ENCODE assay signal across 25 cellular contexts in genomic region chr4:52548818-52549570, GRCh38.
A peak's percentile ranks its signal among the peaks of the same experiment; 100 is the strongest.
DNase-seq lines count a peak whose midpoint lies in the region; ATAC-seq and TF ChIP-seq lines count a peak whose summit lies in the region.
"Had no signal": no experiment of that assay in that cellular context is flagged by ENCODE, and none has a peak within 500 bp of the region (broad histone marks: within the 10 kb centered on the region; RNA-seq: fewer than 3 reads in every experiment).

No MANE protein-coding gene starts in this region.

- H3K4me2 ChIP-seq in GM23338 (no peak overlapping the region), mesendoderm (ENCODE audit: low read length) (no peak overlapping the region)
- H3K4me2 ChIP-seq: BLaER1, KMS-11 had no signal

- no peaks in the 10 kb centered on the region for H3K79me1 ChIP-seq in mesendoderm (ENCODE audit: low read length)

- peaks cover 12% of the 10 kb centered on the region for H3K4me1 ChIP-seq in GM23338 (ENCODE audit: insufficient read depth)
- H3K4me1 ChIP-seq in mesendoderm (ENCODE audit: control insufficient read depth, low read depth, low read length) = no peaks in the 10 kb centered on the region
- H3K4me1 ChIP-seq: BLaER1, Caco-2 had no signal

- no CpG with 5 or more reads among the region's 8 CpGs for WGBS in mesendoderm (ENCODE audit: extremely low coverage, insufficient coverage, low lambda C conversion rate)

- DNase-seq in activated CD4-positive, alpha-beta T cell treated with anti-CD3 and anti-CD28 coated beads for 36 hours = no peak
- no peak for DNase-seq in activated CD4-positive, alpha-beta T cell treated with anti-CD3 and anti-CD28 coated beads, Interleukin-2, amount 50 U/mL, for 1 hour
- DNase-seq in GM23338 (ENCODE audit: low spot score) (no peak), epithelial cell of prostate (ENCODE audit: low read depth, low spot score) (no peak), mesendoderm (no peak), GM03348 (ENCODE audit: low spot score) (no peak)
- DNase-seq: ACHN; Caco-2; CD4-positive, alpha-beta memory T cell; DMS 273 treated with DMSO at 0.1 percent for 48 hours; DMS79 treated with DMSO at 0.1 percent for 48 hours; GM23248; HCEC 1CT; NCI-H1092 treated with DMSO at 0.1 percent for 48 hours; NCI-H1436 treated with DMSO at 0.1 percent for 48 hours; NCI-H1930; NCI-H510A; SJCRH30 had no signal

- H3K27ac Mint-ChIP-seq in activated CD4-positive, alpha-beta T cell treated with anti-CD3 and anti-CD28 coated beads for 36 hours = no peak overlapping the region
- H3K27ac Mint-ChIP-seq in GM23338 = no peak overlapping the region
- H3K27ac Mint-ChIP-seq: CD4-positive, alpha-beta memory T cell had no signal

- no peaks in the 10 kb centered on the region for H3K79me2 ChIP-seq in GM23338 (replicated peaks; ENCODE audit: insufficient read depth)
- no peaks in the 10 kb centered on the region for H3K79me2 ChIP-seq in mesendoderm (ENCODE audit: control insufficient read depth, insufficient read depth, low read length)

- H4K8ac ChIP-seq in mesendoderm (ENCODE audit: low read depth, low read length) = no peak overlapping the region

- H3K36me3 ChIP-seq in GM23338 (ENCODE audit: insufficient read depth) (no peaks in the 10 kb centered on the region), mesendoderm (ENCODE audit: control insufficient read depth, insufficient read depth, low read length) (no peaks in the 10 kb centered on the region)
- H3K36me3 ChIP-seq: BLaER1, SJCRH30 had no signal

- H3K18ac ChIP-seq in mesendoderm (ENCODE audit: low read length) = peak overlapping the region; percentile 13

- H3K36me3 Mint-ChIP-seq in activated CD4-positive, alpha-beta T cell treated with anti-CD3 and anti-CD28 coated beads for 36 hours (ENCODE audit: low read depth) = no peaks in the 10 kb centered on the region
- H3K36me3 Mint-ChIP-seq in GM23338 (ENCODE audit: low read depth) = no peaks in the 10 kb centered on the region
- H3K36me3 Mint-ChIP-seq: CD4-positive, alpha-beta memory T cell had no signal

- H4K5ac ChIP-seq in mesendoderm (ENCODE audit: low read length) = no peak overlapping the region

- no peaks in the 10 kb centered on the region for H3K9me3 Mint-ChIP-seq in activated CD4-positive, alpha-beta T cell treated with anti-CD3 and anti-CD28 coated beads for 36 hours (ENCODE audit: low read depth)
- no peaks in the 10 kb centered on the region; the same call in 2 of the 3 replicates for H3K9me3 Mint-ChIP-seq in GM23338
- H3K9me3 Mint-ChIP-seq: CD4-positive, alpha-beta memory T cell had no signal

- no peak overlapping the region for H2AK5ac ChIP-seq in mesendoderm (ENCODE audit: low read length)

- H3K23ac ChIP-seq in mesendoderm (ENCODE audit: low read length) = no peak overlapping the region

- no peak overlapping the region for H3K4me3 Mint-ChIP-seq in activated CD4-positive, alpha-beta T cell treated with anti-CD3 and anti-CD28 coated beads for 36 hours
- no peak overlapping the region for H3K4me3 Mint-ChIP-seq in GM23338
- H3K4me3 Mint-ChIP-seq: CD4-positive, alpha-beta memory T cell had no signal

- no peak overlapping the region for H2BK120ac ChIP-seq in mesendoderm (ENCODE audit: low read depth, low read length)

- H3K27me3 ChIP-seq in GM23338 (ENCODE audit: insufficient read depth) (no peaks in the 10 kb centered on the region), mesendoderm (ENCODE audit: insufficient read depth, low read length, poor library complexity) (no peaks in the 10 kb centered on the region)
- H3K27me3 ChIP-seq: BLaER1, SJCRH30 had no signal

- H3K4me3 ChIP-seq in GM23338 (no peak overlapping the region), mesendoderm (ENCODE audit: low read length) (no peak overlapping the region)
- H3K4me3 ChIP-seq: BLaER1, GM12878, GM23248, SJCRH30 had no signal

- H3K27me3 Mint-ChIP-seq in activated CD4-positive, alpha-beta T cell treated with anti-CD3 and anti-CD28 coated beads for 36 hours = peaks cover 4% of the 10 kb centered on the region
- H3K27me3 Mint-ChIP-seq in GM23338 (ENCODE audit: insufficient read depth, low read depth, poor library complexity) = peaks cover 3% of the 10 kb centered on the region

- no peak for TF ChIP-seq CTCF in GM23338 (conservative IDR thresholded peaks at IDR 0.05; ENCODE audit: low read depth in 2 of 2)

- no peak overlapping the region for H3K9ac ChIP-seq in mesendoderm (ENCODE audit: low read length)
- H3K9ac ChIP-seq: BLaER1, GM23248, KMS-11 had no signal

- CTCF ChIA-PET in activated CD4-positive, alpha-beta T cell treated with anti-CD3 and anti-CD28 coated beads for 36 hours (lab: Charles Lee) = no interaction called here

- no peaks in the 10 kb centered on the region for H3F3A ChIP-seq in GM23338 (replicated peaks; ENCODE audit: low read depth)

- no peak overlapping the region for H3K56ac ChIP-seq in mesendoderm (ENCODE audit: low read length)

- peak overlapping the region; percentile 86 for H2AFZ ChIP-seq in GM23338
- H2AFZ ChIP-seq: GM23248 had no signal

- H2BK5ac ChIP-seq in mesendoderm (ENCODE audit: low read length) = no peak overlapping the region

- peaks cover 13% of the 10 kb centered on the region; the same call in 1 of the 2 replicates for H3K9me2 ChIP-seq in GM23338 (ENCODE audit: insufficient read depth)

- H2BK15ac ChIP-seq in mesendoderm (replicated peaks; ENCODE audit: low read depth) = no peak overlapping the region

- H3K27ac ChIP-seq in GM23338 (ENCODE audit: low read depth) (no peak overlapping the region), epithelial cell of prostate (peak overlapping the region; percentile 58), mesendoderm (ENCODE audit: low read depth, low read length) (no peak overlapping the region)
- H3K27ac ChIP-seq: 22Rv1, BLaER1, GM23248, KMS-11, RWPE1, SJCRH30 had no signal

- H3K4ac ChIP-seq in mesendoderm (ENCODE audit: low read depth, low read length) = no peak overlapping the region

- H4K20me1 ChIP-seq in GM23338 (replicated peaks; ENCODE audit: insufficient read depth) = no peaks in the 10 kb centered on the region
- H4K20me1 ChIP-seq: BLaER1 had no signal

- peaks cover 2% of the 10 kb centered on the region for H3K4me1 Mint-ChIP-seq in activated CD4-positive, alpha-beta T cell treated with anti-CD3 and anti-CD28 coated beads for 36 hours
- H3K4me1 Mint-ChIP-seq in GM23338 = peaks cover 26% of the 10 kb centered on the region; the same call in 2 of the 3 replicates
- H3K4me1 Mint-ChIP-seq: CD4-positive, alpha-beta memory T cell had no signal

- POLR2A ChIA-PET in activated CD4-positive, alpha-beta T cell treated with anti-CD3 and anti-CD28 coated beads for 36 hours (lab: Charles Lee) = no interaction called here

- intact Hi-C loops in activated CD4-positive, alpha-beta T cell treated with anti-CD3 and anti-CD28 coated beads for 36 hours (cut with DNase I, micrococcal nuclease) = loop anchor here (10.0 kb wide), 3 partner anchors 174 to 1686 kb away; partner anchors contain the start of gene ERVMER34-1 (in 1 of the 2)

- peak; percentile 49 for ATAC-seq in activated CD4-positive, alpha-beta T cell treated with anti-CD3 and anti-CD28 coated beads for 36 hours
- ATAC-seq in GM23338 (no peak), HG03045 (IDR thresholded peaks at IDR 0.05; ENCODE audit: unreplicated experiment) (no peak), GM19463 (IDR thresholded peaks at IDR 0.05; ENCODE audit: unreplicated experiment) (no peak)
- ATAC-seq: GM12878 had no signal

TF ChIP-seq in GM23338, 12 proteins besides CTCF, POLR2A, EP300 and RAD21 (continues in another document):
- TF ChIP-seq STAT1 (IDR thresholded peaks at IDR 0.05; ENCODE audit: unreplicated experiment) = no peak
- no peak for TF ChIP-seq ZNF114 (CRISPR knock-in tag; IDR thresholded peaks at IDR 0.05)
- TF ChIP-seq REST (IDR thresholded peaks at IDR 0.05; ENCODE audit: unreplicated experiment) = no peak
- TF ChIP-seq JUNB (IDR thresholded peaks at IDR 0.05; ENCODE audit: unreplicated experiment) = no peak
- TF ChIP-seq ETS1 (IDR thresholded peaks at IDR 0.05) = no peak
- TF ChIP-seq EZH2phosphoT487 (IDR thresholded peaks at IDR 0.05; ENCODE audit: unreplicated experiment) = no peak
- TF ChIP-seq ZNF331 (CRISPR knock-in tag; IDR thresholded peaks at IDR 0.05; ENCODE audit: low read depth) = no peak
- no peak for TF ChIP-seq EZH2 (IDR thresholded peaks at IDR 0.05; ENCODE audit: low read depth, unreplicated experiment)
- TF ChIP-seq NANOG (IDR thresholded peaks at IDR 0.05; ENCODE audit: borderline replicate concordance) = no peak
- no peak for TF ChIP-seq POLR2AphosphoS5 (IDR thresholded peaks at IDR 0.05; ENCODE audit: low read depth)
- TF ChIP-seq CREB1 (CRISPR knock-in tag; IDR thresholded peaks at IDR 0.05; ENCODE audit: low read depth) = no peak
